ENCODE assay signal across 23 cellular contexts in genomic region chr10:115045516-115045915, GRCh38. TPM values are rescaled to one million over a fixed set of nuclear protein-coding genes. Genes with fewer than 3 reads are reported as not detected.
A peak's percentile ranks its signal among the peaks of the same experiment; 100 is the strongest.
DNase-seq lines count a peak whose midpoint lies in the region; ATAC-seq and TF ChIP-seq lines count a peak whose summit lies in the region.
"Had no signal": no experiment of that assay in that cellular context is flagged by ENCODE, and none has a peak within 500 bp of the region (broad histone marks: within the 10 kb centered on the region; RNA-seq: fewer than 3 reads in every experiment).

No MANE protein-coding gene starts in this region.

- H2AFZ ChIP-seq in Karpas-422 (ENCODE audit: low read length) = no peak overlapping the region

- H4K20me1 ChIP-seq in Karpas-422 (ENCODE audit: insufficient read depth, low read depth, low read length) = no peaks in the 10 kb centered on the region

- H3K9ac ChIP-seq in Karpas-422 (ENCODE audit: low read length) = no peak overlapping the region

- no peak for ATAC-seq in HG02885 (IDR thresholded peaks at IDR 0.05; ENCODE audit: poor library complexity, unreplicated experiment)
- ATAC-seq: SK-N-SH treated with all-trans-retinoic acid at 6 μM for 48 hours had no signal

- H3K9me3 ChIP-seq in Karpas-422 (ENCODE audit: low read length) (no peaks in the 10 kb centered on the region), MG63 (no peaks in the 10 kb centered on the region)
- H3K9me3 ChIP-seq: SJCRH30 had no signal

- H3K27me3 ChIP-seq in Karpas-422 (ENCODE audit: low read length) (no peaks in the 10 kb centered on the region), MG63 (no peaks in the 10 kb centered on the region; the same call in 1 of the 2 replicates)
- H3K27me3 ChIP-seq: SJCRH30 had no signal

- peak; percentile 9 for DNase-seq in G401 (ENCODE audit: low spot score)
- DNase-seq in NCI-H69 (lab: John Stamatoyannopoulos, UW) = peak; percentile 9
- peak; percentile 31 for DNase-seq in choroid plexus epithelial cell (ENCODE audit: low read depth)
- peak; percentile 17 for DNase-seq in pons (ENCODE audit: low spot score)
- no peak for DNase-seq in Karpas-422
- no peak for DNase-seq in MG63
- DNase-seq: C1 segment of cervical spinal cord; CD4-positive, alpha-beta memory T cell; COR-L47; DMS79 treated with DMSO at 0.1 percent for 48 hours; GOT3; HCEC 1CT; MV-4-11; NCI-H1105; NCI-H146; NCI-H1930; NCI-H2107; NCI-H446 treated with DMSO at 0.1 percent for 48 hours; NCI-H526; SJCRH30 had no signal

- no peak overlapping the region for H3K27ac ChIP-seq in Karpas-422 (ENCODE audit: low read length)
- H3K27ac ChIP-seq: HL-60, SJCRH30 had no signal

- H3K9me2 ChIP-seq in Karpas-422 (replicated peaks; ENCODE audit: insufficient read depth, low read length) = no peaks in the 10 kb centered on the region

- TF ChIP-seq CTCF in choroid plexus epithelial cell (conservative IDR thresholded peaks at IDR 0.05; ENCODE audit: low read depth, low read length) = no peak

- H3K79me2 ChIP-seq in Karpas-422 (ENCODE audit: low read length) = no peaks in the 10 kb centered on the region

- no peaks in the 10 kb centered on the region for H3K4me1 ChIP-seq in Karpas-422 (ENCODE audit: low read length)

- in situ Hi-C loops in G401 (cut with HindIII; ENCODE audit: low sequenced_read_pairs) = no loop called here

- H3K4me3 ChIP-seq in choroid plexus epithelial cell (ENCODE audit: low read depth, low read length) (no peak overlapping the region), Karpas-422 (ENCODE audit: low read length) (no peak overlapping the region), MG63 (no peak overlapping the region)
- H3K4me3 ChIP-seq: SJCRH30 had no signal

- no peaks in the 10 kb centered on the region for H3K36me3 ChIP-seq in Karpas-422 (ENCODE audit: insufficient read depth, low read length)
- H3K36me3 ChIP-seq in MG63 = no peaks in the 10 kb centered on the region
- H3K36me3 ChIP-seq: SJCRH30 had no signal

- H3K4me2 ChIP-seq in Karpas-422 (ENCODE audit: low read depth, low read length, poor library complexity, severe bottlenecking) = no peak overlapping the region

RNA-seq across cellular contexts. Expression of gene ATRNL1, which starts 47.6 kb away (rescaled TPM):
- 0.44 TPM in 1 of 2 replicates, not detected in the other for total RNA-seq in G401 (2014; rRNA removed; shearing (Covaris generic))
- total RNA-seq in Karpas-422 (2014; rRNA removed; shearing (Covaris generic); ENCODE audit: low replicate concordance) = not detected in 2 replicates
- total RNA-seq in MG63 (2014; rRNA removed; shearing (Covaris generic); ENCODE audit: low replicate concordance) = 0.79 and 1.7 TPM in 2 replicates

Comparison
In these comparisons a context has a peak if more than half of its experiments do, and no peak if none do; other contexts are left out.
1. DNase-seq: peak in G401 (single experiment), NCI-H69 (single experiment), choroid plexus epithelial cell (single experiment) and pons (single experiment); none in Karpas-422 (single experiment) and MG63 (single experiment).